ENCODE assay signal across 8 cellular contexts in the genomic region with DNA sequence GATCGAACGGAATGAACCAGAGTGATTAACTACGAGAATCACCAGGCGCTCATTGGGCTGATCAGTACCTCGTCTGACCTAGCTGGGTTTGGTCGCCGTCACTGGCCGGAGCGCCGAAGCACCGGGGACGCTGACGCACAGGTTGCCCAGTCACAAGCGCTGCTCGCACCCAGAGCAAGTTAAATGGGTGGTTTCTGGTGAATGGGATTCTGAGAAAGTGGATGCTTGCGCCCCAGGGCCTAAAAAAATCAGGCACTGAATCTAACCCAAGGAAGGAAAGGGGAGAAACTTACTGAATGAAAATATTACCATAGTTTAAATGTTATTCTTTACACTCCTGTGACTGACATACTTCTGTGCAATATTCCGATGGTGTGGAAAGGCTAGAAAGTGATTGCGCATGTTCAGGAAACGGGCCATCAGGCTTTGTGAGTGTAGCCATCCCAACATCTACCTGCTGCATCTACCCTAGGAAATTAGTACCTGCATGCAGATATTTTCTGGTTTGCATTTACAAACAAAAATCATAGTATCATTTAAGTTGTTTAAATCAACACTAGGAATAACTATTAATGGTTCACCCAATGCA. TPM values are rescaled to one million over a fixed set of nuclear protein-coding genes. Genes with fewer than 3 reads are reported as not detected.
A peak's percentile ranks its signal among the peaks of the same experiment; 100 is the strongest.
DNase-seq lines count a peak whose midpoint lies in the region; ATAC-seq, FAIRE-seq and TF ChIP-seq lines count a peak whose summit lies in the region.

No MANE protein-coding gene starts in this region.

- no peak overlapping the region for H3K27ac Mint-ChIP-seq in central memory CD8-positive, alpha-beta T cell (ENCODE audit: low read depth)

- H3K27me3 Mint-ChIP-seq in central memory CD8-positive, alpha-beta T cell = peaks cover 9% of the 10 kb centered on the region

- H3K4me1 Mint-ChIP-seq in central memory CD8-positive, alpha-beta T cell = peaks cover 9% of the 10 kb centered on the region

- no peaks in the 10 kb centered on the region for H3K4me1 ChIP-seq in lung (ENCODE audit: control insufficient read depth in 2 of 2, insufficient read depth in 2 of 2, low read length in 2 of 2)

- H3K4me3 ChIP-seq in AG10803 (ENCODE audit: low read length) = peak overlapping the region; percentile 64
- peak overlapping the region; percentile 21 for H3K4me3 ChIP-seq in lung

- no peaks in the 10 kb centered on the region for H3K27me3 ChIP-seq in lung (ENCODE audit: control insufficient read depth, insufficient read depth)

- H3K4me3 Mint-ChIP-seq in central memory CD8-positive, alpha-beta T cell = peak overlapping the region; percentile 64

- peak overlapping the region in 1 of 2 donors; percentile 41 for H3K27ac ChIP-seq in lung (ENCODE audit: low read depth in 1 of 2, low read length in 1 of 2)

- DNase-seq in AG10803 (ENCODE audit: low read depth) (no peak), KBM-7 (peak; percentile 59), lung (ENCODE audit: low spot score) (no peak), urothelium cell line (ENCODE audit: low spot score) (peak; percentile 33), NCI-H510A treated with DMSO at 0.1 percent for 48 hours (lab: John Stamatoyannopoulos, UW) (no peak), GM13977 (ENCODE audit: low spot score) (no peak)
- no peak for DNase-seq in central memory CD8-positive, alpha-beta T cell (ENCODE audit: low spot score in 2 of 2)

- no peaks in the 10 kb centered on the region for H3K9me3 Mint-ChIP-seq in central memory CD8-positive, alpha-beta T cell

- FAIRE-seq in urothelium cell line (lab: Jason Lieb, UNC) = no peak

- H3K36me3 Mint-ChIP-seq in central memory CD8-positive, alpha-beta T cell (ENCODE audit: insufficient read depth) = peaks cover 1% of the 10 kb centered on the region

- ATAC-seq in GM21367 (IDR thresholded peaks at IDR 0.05; ENCODE audit: unreplicated experiment) (peak; percentile 19), lung (ENCODE audit: insufficient read depth, low FRiP score) (peak; percentile 46)
- ATAC-seq in central memory CD8-positive, alpha-beta T cell (replicated peaks; ENCODE audit: extremely low read depth, poor library complexity, severe bottlenecking) = no peak

- no peaks in the 10 kb centered on the region for H3K36me3 ChIP-seq in lung (ENCODE audit: control insufficient read depth in 2 of 2, insufficient read depth in 2 of 2, low read length in 2 of 2)

- 13 to 18% methylated on average over 19 of the region's 19 CpGs for WGBS in lung, 2 donors

- peaks cover 0 to 2% of the 10 kb centered on the region in 2 donors for H3K9me3 ChIP-seq in lung (ENCODE audit: control insufficient read depth in 2 of 2, insufficient read depth in 1 of 2, low read length in 1 of 2)

- no peak for TF ChIP-seq CTCF in AG10803 (conservative IDR thresholded peaks at IDR 0.05; ENCODE audit: low read length)
- no peak for TF ChIP-seq CTCF in lung (IDR thresholded peaks at IDR 0.05; ENCODE audit: control extremely low read depth, extremely low read depth)
- no peak for TF ChIP-seq CTCF in GM13977 (IDR thresholded peaks at IDR 0.05; ENCODE audit: extremely low read depth, insufficient read depth, missing control alignments)

- in situ Hi-C loops in KBM-7 (cut with MboI; ENCODE audit: low pct_unique_long_range_greater_than_20kb, low sequenced_read_pairs) = no loop called here
- in situ Hi-C loops in GM13977 (cut with MboI; ENCODE audit: low pct_unique_long_range_greater_than_20kb, low sequenced_read_pairs, unreplicated experiment) = no loop called here

RNA-seq across cellular contexts. Expression of a gene that starts 0.8 kb away (rescaled TPM):
- total RNA-seq in lung = 10 to 100 TPM in 1 of 2 donors, 1 to 10 TPM in 1; 5.4 to 15.7 TPM
- 1 to 10 TPM; 1.0 to 1.2 TPM for polyA plus RNA-seq in lung

Comparison
In these comparisons a context has a peak if more than half of its experiments do, and no peak if none do; other contexts are left out.
1. DNase-seq: peak in KBM-7 (single experiment) and urothelium cell line (single experiment); none in AG10803 (single experiment), central memory CD8-positive, alpha-beta T cell (0 of 2), lung (single experiment), NCI-H510A treated with DMSO at 0.1 percent for 48 hours (single experiment) and GM13977 (single experiment).